In genomic region chr17:5191541-5192417, GRCh38 we compare ENCODE assay signal across 8 cellular contexts. TPM values are rescaled to one million over a fixed set of nuclear protein-coding genes. Genes with fewer than 3 reads are reported as not detected.
DNase-seq lines count a peak whose midpoint lies in the region; ATAC-seq and TF ChIP-seq lines count a peak whose summit lies in the region.

Gene ZNF594 (minus strand): TSS chr17:5191868. CDS start chr17:5184256, 7,612 bp downstream.

- peaks cover 32% of the 10 kb centered on the region for H3K4me1 Mint-ChIP-seq in activated B cell treated with CpG ODN at 0.5 μM for 24 hours

- H3K36me3 ChIP-seq in spleen: peaks cover 0 to 39% (median 23%) of the 10 kb centered on the region in 6 donors

- no peaks in the 10 kb centered on the region for H3K27me3 ChIP-seq in spleen (replicated peaks in 1 of 7)

- H3K27ac Mint-ChIP-seq in activated B cell treated with CpG ODN at 0.5 μM for 24 hours: peak within 1 kb of the TSS; percentile 90

- 2 to 3% (median 3%) methylated on average over 62 to 82 of the region's 82 CpGs for WGBS in spleen, 5 donors

- H3K9me3 ChIP-seq in spleen: peaks cover 6 to 41% (median 37%) of the 10 kb centered on the region in 8 donors

- ATAC-seq in GM18907 (IDR thresholded peaks at IDR 0.05; ENCODE audit: unreplicated experiment) (peak; percentile 96), HG03139 (IDR thresholded peaks at IDR 0.05; ENCODE audit: unreplicated experiment) (peak; percentile 97), activated B cell treated with CpG ODN at 0.5 μM for 24 hours (ENCODE audit: low read depth) (peak; percentile 99)

- peaks cover 3 to 41% (median 29%) of the 10 kb centered on the region in 6 donors for H3K4me1 ChIP-seq in spleen

- H3K4me3 ChIP-seq in spleen: peak within 1 kb of the TSS; percentile 69 to 89 (median 76)

- DNase-seq in AG08395 (ENCODE audit: low spot score) (peak; percentile 99), NCI-H2227 (lab: John Stamatoyannopoulos, UW; ENCODE audit: unreplicated experiment) (peak; percentile 95), activated B cell treated with CpG ODN at 0.5 μM for 24 hours (peak; percentile 96), caudate nucleus (lab: John Stamatoyannopoulos, UW) (peak; percentile 25 to 97 (median 91)), inferior parietal cortex (ENCODE audit: extremely low spot score) (peak; percentile 93), spleen (peak; percentile 99)

- intact Hi-C loops in activated B cell treated with CpG ODN at 0.5 μM for 24 hours (cut with micrococcal nuclease): loop anchor here (1.0 to 10.0 kb wide), 7 partner anchors 81 to 277 kb away; partner anchors contain the start of genes CAMTA2, DHX33, NUP88 and ZFP3
- intact Hi-C loops in spleen (cut with DNase I; ENCODE audit: low total_unique reads): no loop called here

- no peaks in the 10 kb centered on the region for H3K27me3 Mint-ChIP-seq in activated B cell treated with CpG ODN at 0.5 μM for 24 hours

- peak within 1 kb of the TSS; percentile 94 for H3K4me3 Mint-ChIP-seq in activated B cell treated with CpG ODN at 0.5 μM for 24 hours

- no peak for TF ChIP-seq CTCF in activated B cell treated with CpG ODN at 0.5 μM for 24 hours (IDR thresholded peaks at IDR 0.05)
- peak; percentile 64 to 94 (median 85) for TF ChIP-seq CTCF in spleen (IDR thresholded peaks at IDR 0.05 in 8 of 11, conservative IDR thresholded peaks at IDR 0.05 in 3 of 11)

- peaks cover 33% of the 10 kb centered on the region for H3K36me3 Mint-ChIP-seq in activated B cell treated with CpG ODN at 0.5 μM for 24 hours (ENCODE audit: low read depth)

- POLR2A ChIA-PET in activated B cell treated with CpG ODN at 0.5 μM for 24 hours (lab: Charles Lee): interaction anchor here (0.5 to 2.5 kb wide), 33 partner anchors 10 to 305 kb away, joined by 3 to 29 read pairs (median 5); partner anchors contain the start of genes DHX33, NUP88, RABEP1 and RNF167

- peaks cover 9% of the 10 kb centered on the region for H3K9me3 Mint-ChIP-seq in activated B cell treated with CpG ODN at 0.5 μM for 24 hours

- H3K27ac ChIP-seq in caudate nucleus (ENCODE audit: low read depth, low read length) (peak within 1 kb of the TSS; percentile 70), spleen (peak within 1 kb of the TSS; percentile 70 to 90 (median 86))

- peak in 2 of 3 donors; percentile 17 to 46 for TF ChIP-seq POLR2A in spleen (IDR thresholded peaks at IDR 0.05)

- CTCF ChIA-PET in activated B cell treated with CpG ODN at 0.5 μM for 24 hours (lab: Charles Lee): interaction anchor here (0.6 to 12.3 kb wide), 12 partner anchors 13 to 247 kb away, joined by 3 to 127 read pairs (median 4); partner anchors contain the start of genes C1QBP, SCIMP and ZNF232

RNA-seq across cellular contexts. Expression of gene ZNF594, which starts in this region (rescaled TPM):
- total RNA-seq in activated B cell treated with CpG ODN at 0.5 μM for 24 hours (20.4 and 26.8 TPM in 2 replicates), spleen (10 to 100 TPM; 11.3 to 28.4 (median 15.6) TPM)
- 1 to 10 TPM; 2.4 to 3.1 (median 2.5) TPM for polyA plus RNA-seq in spleen

Comparison
In these comparisons a context has a peak if more than half of its experiments do, and no peak if none do; other contexts are left out.
1. Peak in every context shown above with its lines: DNase-seq, ATAC-seq, H3K4me3 ChIP-seq and H3K27ac ChIP-seq.